In the genomic region with DNA sequence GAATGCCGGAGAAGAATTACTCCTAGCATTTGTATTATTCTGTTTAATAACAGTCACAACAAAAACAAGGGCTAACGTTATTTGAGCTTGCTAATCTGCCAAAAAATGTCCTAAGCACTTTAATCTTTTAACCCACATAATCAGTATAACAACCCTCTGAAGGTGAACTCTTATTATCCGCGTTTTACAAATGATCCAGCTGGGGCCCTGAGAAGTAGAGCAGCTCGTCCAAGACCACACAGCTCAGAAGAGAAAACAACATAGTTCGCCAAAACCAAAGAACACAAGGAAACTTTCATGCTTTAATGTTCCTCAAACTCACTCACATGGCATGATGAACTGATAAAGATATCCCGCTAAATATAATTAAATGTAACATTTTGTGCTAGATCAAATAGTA, we compare ENCODE assay signal across 35 cellular contexts.
"Had no signal": no experiment of that assay in that cellular context is flagged by ENCODE, and none has a peak within 500 bp of the region (broad histone marks: within the 10 kb centered on the region; RNA-seq: fewer than 3 reads in every experiment).

No MANE protein-coding gene starts in this region.

- H3K27me3 ChIP-seq: adrenal gland, body of pancreas, esophagus squamous epithelium, gastroesophageal sphincter had no signal

- H3K9me3 Mint-ChIP-seq: activated CD4-positive, alpha-beta memory T cell treated with anti-CD3 and anti-CD28 coated beads for 36 hours; activated CD4-positive, alpha-beta T cell treated with anti-CD3 and anti-CD28 coated beads, Interleukin-2, amount 10 ng/mL, durations not matched to agents 24 days and 14 days; activated naive CD4-positive, alpha-beta T cell treated with anti-CD3 and anti-CD28 coated beads for 36 hours; activated naive CD4-positive, alpha-beta T cell treated with anti-CD3 and anti-CD28 coated beads, Interleukin-2, amount 50 U/mL, for 24 hours; activated naive CD8-positive, alpha-beta T cell treated with anti-CD3 and anti-CD28 coated beads for 36 hours; activated naive CD8-positive, alpha-beta T cell treated with anti-CD3 and anti-CD28 coated beads, Interleukin-2, amount 50 U/mL, for 24 hours; activated T-helper 1 cell treated with anti-CD3 and anti-CD28 coated beads, Interleukin-12 subunit alpha, Interleukin-12 subunit beta, Interleukin-2, Interleukin-4 antibody, amounts not matched to agents 30 ng/mL and 10 ng/mL and 1 ng/mL, durations not matched to agents 14 hours and 24 hours and 36 hours; activated T-helper 2 cell treated with anti-CD3 and anti-CD28 coated beads, Interferon-gamma antibody, Interleukin-2, Interleukin-4, amounts not matched to agents 10 μg/mL and 5 μg/mL and 100 μg/mL, durations not matched to agents 14 hours and 24 hours and 36 hours; effector memory CD8-positive, alpha-beta T cell; T-helper 2 cell treated with Interferon-gamma antibody and Interleukin-4, amounts not matched to agents 5 μg/mL and 100 μg/mL, for 36 hours had no signal

- H3K27ac ChIP-seq: body of pancreas, epithelial cell of prostate, esophagus squamous epithelium, gastroesophageal sphincter had no signal

- H3K4me3 Mint-ChIP-seq: activated CD4-positive, alpha-beta memory T cell treated with anti-CD3 and anti-CD28 coated beads for 36 hours; activated CD4-positive, alpha-beta T cell treated with anti-CD3 and anti-CD28 coated beads for 36 hours; activated CD4-positive, alpha-beta T cell treated with anti-CD3 and anti-CD28 coated beads, Interleukin-2, amount 10 ng/mL, durations not matched to agents 24 days and 14 days; activated CD8-positive, alpha-beta memory T cell treated with anti-CD3 and anti-CD28 coated beads, Interleukin-2, amount 10 ng/mL, durations not matched to agents 7 days and 5 days; activated CD8-positive, alpha-beta T cell treated with anti-CD3 and anti-CD28 coated beads, Interleukin-2, amount 10 ng/mL, durations not matched to agents 7 days and 5 days; activated naive CD4-positive, alpha-beta T cell treated with anti-CD3 and anti-CD28 coated beads for 36 hours; activated naive CD4-positive, alpha-beta T cell treated with anti-CD3 and anti-CD28 coated beads, Interleukin-2, amount 50 U/mL, for 24 hours; activated naive CD8-positive, alpha-beta T cell treated with anti-CD3 and anti-CD28 coated beads for 36 hours; activated naive CD8-positive, alpha-beta T cell treated with anti-CD3 and anti-CD28 coated beads, Interleukin-2, amount 50 U/mL, for 24 hours; activated T-helper 1 cell treated with anti-CD3 and anti-CD28 coated beads, Interleukin-12 subunit alpha, Interleukin-12 subunit beta, Interleukin-2, Interleukin-4 antibody, amounts not matched to agents 30 ng/mL and 10 ng/mL and 1 ng/mL, durations not matched to agents 14 hours and 24 hours and 36 hours; effector memory CD8-positive, alpha-beta T cell; T-helper 17 cell; T-helper 2 cell treated with Interferon-gamma antibody and Interleukin-4, amounts not matched to agents 5 μg/mL and 100 μg/mL, for 36 hours had no signal

- H3K4me1 ChIP-seq: adrenal gland, body of pancreas, esophagus squamous epithelium, gastroesophageal sphincter had no signal

- DNase-seq: activated CD4-positive, alpha-beta memory T cell treated with anti-CD3 and anti-CD28 coated beads for 36 hours; activated CD4-positive, alpha-beta T cell treated with anti-CD3 and anti-CD28 coated beads for 36 hours; activated CD4-positive, alpha-beta T cell treated with anti-CD3 and anti-CD28 coated beads, Interleukin-2, amount 10 ng/mL, durations not matched to agents 24 days and 14 days; activated CD4-positive, CD25-positive, alpha-beta regulatory T cell; activated CD4-positive, CD25-positive, alpha-beta regulatory T cell treated with anti-CD3 and anti-CD28 coated beads, Interleukin-2, amount 50 U/mL, for 72 hours; activated CD8-positive, alpha-beta memory T cell treated with anti-CD3 and anti-CD28 coated beads, Interleukin-2, amount 10 ng/mL, durations not matched to agents 7 days and 5 days; activated CD8-positive, alpha-beta memory T cell treated with anti-CD3 and anti-CD28 coated beads, Interleukin-2, amount 50 U/mL, for 4 hours; activated CD8-positive, alpha-beta T cell treated with anti-CD3 and anti-CD28 coated beads, Interleukin-2, amount 10 ng/mL, durations not matched to agents 7 days and 5 days; activated effector memory CD4-positive, alpha-beta T cell treated with anti-CD3 and anti-CD28 coated beads, Interleukin-2, amount 50 U/mL, for 16 hours; activated naive CD4-positive, alpha-beta T cell treated with anti-CD3 and anti-CD28 coated beads for 36 hours; activated naive CD8-positive, alpha-beta T cell treated with anti-CD3 and anti-CD28 coated beads for 36 hours; activated naive CD8-positive, alpha-beta T cell treated with anti-CD3 and anti-CD28 coated beads, Interleukin-2, amount 50 U/mL, for 24 hours; activated T-cell treated with anti-CD3 and anti-CD28 coated beads, Interleukin-2, amount 50 U/mL, for 1 hour; activated T-cell treated with anti-CD3 and anti-CD28 coated beads, Interleukin-2, amount 50 U/mL, for 48 hours; adrenal gland; amygdala; aorta; body of pancreas; caudate nucleus; cortex of kidney; dermis blood vessel endothelial cell; effector CD4-positive, alpha-beta T cell; effector memory CD8-positive, alpha-beta T cell; esophagus squamous epithelium; foreskin melanocyte; head of caudate nucleus; T-helper 1 cell; T-helper 17 cell; T1000 had no signal

- H3K36me3 Mint-ChIP-seq: activated CD4-positive, alpha-beta memory T cell treated with anti-CD3 and anti-CD28 coated beads for 36 hours; activated CD8-positive, alpha-beta memory T cell treated with anti-CD3 and anti-CD28 coated beads, Interleukin-2, amount 10 ng/mL, durations not matched to agents 7 days and 5 days; activated naive CD4-positive, alpha-beta T cell treated with anti-CD3 and anti-CD28 coated beads, Interleukin-2, amount 50 U/mL, for 24 hours; activated naive CD8-positive, alpha-beta T cell treated with anti-CD3 and anti-CD28 coated beads for 36 hours had no signal

- ATAC-seq: activated CD4-positive, alpha-beta T cell treated with anti-CD3 and anti-CD28 coated beads for 36 hours; activated CD8-positive, alpha-beta memory T cell treated with anti-CD3 and anti-CD28 coated beads, Interleukin-2, amount 10 ng/mL, durations not matched to agents 7 days and 5 days; activated CD8-positive, alpha-beta T cell treated with anti-CD3 and anti-CD28 coated beads, Interleukin-2, amount 10 ng/mL, durations not matched to agents 7 days and 5 days; activated naive CD8-positive, alpha-beta T cell treated with anti-CD3 and anti-CD28 coated beads, Interleukin-2, amount 50 U/mL, for 24 hours; body of pancreas; effector memory CD8-positive, alpha-beta T cell; gastroesophageal sphincter; T-helper 17 cell had no signal

- H3K4me3 ChIP-seq: adrenal gland, body of pancreas, esophagus squamous epithelium, gastroesophageal sphincter had no signal

- H3K36me3 ChIP-seq: adrenal gland, esophagus squamous epithelium, gastroesophageal sphincter had no signal

- H3K27ac Mint-ChIP-seq: activated CD4-positive, alpha-beta memory T cell treated with anti-CD3 and anti-CD28 coated beads for 36 hours; activated CD4-positive, alpha-beta T cell treated with anti-CD3 and anti-CD28 coated beads for 36 hours; activated CD4-positive, alpha-beta T cell treated with anti-CD3 and anti-CD28 coated beads, Interleukin-2, amount 10 ng/mL, durations not matched to agents 24 days and 14 days; activated CD8-positive, alpha-beta memory T cell treated with anti-CD3 and anti-CD28 coated beads, Interleukin-2, amount 10 ng/mL, durations not matched to agents 7 days and 5 days; activated CD8-positive, alpha-beta T cell treated with anti-CD3 and anti-CD28 coated beads, Interleukin-2, amount 10 ng/mL, durations not matched to agents 7 days and 5 days; activated naive CD4-positive, alpha-beta T cell treated with anti-CD3 and anti-CD28 coated beads for 36 hours; activated naive CD4-positive, alpha-beta T cell treated with anti-CD3 and anti-CD28 coated beads, Interleukin-2, amount 50 U/mL, for 24 hours; activated naive CD8-positive, alpha-beta T cell treated with anti-CD3 and anti-CD28 coated beads for 36 hours; activated naive CD8-positive, alpha-beta T cell treated with anti-CD3 and anti-CD28 coated beads, Interleukin-2, amount 50 U/mL, for 24 hours; activated T-helper 1 cell treated with anti-CD3 and anti-CD28 coated beads, Interleukin-12 subunit alpha, Interleukin-12 subunit beta, Interleukin-2, Interleukin-4 antibody, amounts not matched to agents 30 ng/mL and 10 ng/mL and 1 ng/mL, durations not matched to agents 14 hours and 24 hours and 36 hours; activated T-helper 2 cell treated with anti-CD3 and anti-CD28 coated beads, Interferon-gamma antibody, Interleukin-2, Interleukin-4, amounts not matched to agents 10 μg/mL and 5 μg/mL and 100 μg/mL, durations not matched to agents 14 hours and 24 hours and 36 hours; effector memory CD8-positive, alpha-beta T cell; T-helper 17 cell; T-helper 2 cell treated with Interferon-gamma antibody and Interleukin-4, amounts not matched to agents 5 μg/mL and 100 μg/mL, for 36 hours had no signal

- H3K9me3 ChIP-seq: adrenal gland, body of pancreas, esophagus squamous epithelium, gastroesophageal sphincter had no signal
